ENCODE assay signal across 18 cellular contexts in the genomic region with DNA sequence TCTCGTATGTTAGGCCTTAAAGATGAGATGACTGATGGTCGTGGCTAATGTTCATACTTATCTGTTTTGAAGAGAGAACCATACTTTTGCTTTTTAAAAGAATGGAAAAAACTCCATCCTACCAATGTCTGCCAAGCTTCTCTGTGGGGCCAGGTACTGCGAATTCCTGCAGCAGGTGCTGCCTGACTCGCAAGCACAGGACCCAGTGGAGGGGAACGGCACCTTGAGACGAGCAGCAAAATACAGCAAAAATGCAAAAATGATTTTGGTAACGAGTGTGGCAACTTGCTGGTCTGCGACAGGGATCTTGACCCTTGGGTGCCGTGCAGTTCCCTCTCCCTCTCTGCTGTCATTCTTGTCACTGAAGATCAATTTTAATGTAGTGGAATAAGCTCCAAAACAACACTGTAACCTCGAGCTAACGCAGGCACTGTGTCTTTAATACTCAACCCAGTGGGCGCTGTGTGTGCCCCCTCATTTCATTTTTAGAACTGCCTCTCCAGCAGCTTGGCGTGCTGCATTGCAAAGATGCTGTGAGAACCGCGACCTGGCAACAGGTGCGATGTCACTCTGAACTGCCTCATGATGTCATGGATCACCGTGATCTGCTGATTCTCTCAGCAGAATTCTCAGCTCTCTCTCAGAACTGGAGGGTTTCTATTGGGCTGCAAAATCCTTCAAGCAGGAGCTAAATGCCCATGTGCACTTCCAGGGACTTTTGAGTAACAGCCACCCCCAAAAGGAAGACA. TPM values are rescaled to one million over a fixed set of nuclear protein-coding genes. Genes with fewer than 3 reads are reported as not detected.
DNase-seq lines count a peak whose midpoint lies in the region; FAIRE-seq and TF ChIP-seq lines count a peak whose summit lies in the region.
"Had no signal": no experiment of that assay in that cellular context is flagged by ENCODE, and none has a peak within 500 bp of the region (broad histone marks: within the 10 kb centered on the region; RNA-seq: fewer than 3 reads in every experiment).

No MANE protein-coding gene starts in this region.

- no peak for TF ChIP-seq EP300 in transverse colon (IDR thresholded peaks at IDR 0.05; ENCODE audit: low read depth)

- H3K27me3 ChIP-seq in OCI-LY3 (ENCODE audit: low read depth, low read length): no peaks in the 10 kb centered on the region
- no peaks in the 10 kb centered on the region for H3K27me3 ChIP-seq in neural progenitor cell
- H3K27me3 ChIP-seq in transverse colon: no peaks in the 10 kb centered on the region
- H3K27me3 ChIP-seq in Peyer's patch: no peaks in the 10 kb centered on the region
- H3K27me3 ChIP-seq: BLaER1 had no signal

- H3K36me3 ChIP-seq in OCI-LY3 (replicated peaks; ENCODE audit: low read depth, low read length): no peaks in the 10 kb centered on the region
- no peaks in the 10 kb centered on the region for H3K36me3 ChIP-seq in neural progenitor cell
- H3K36me3 ChIP-seq in transverse colon: no peaks in the 10 kb centered on the region
- peaks cover 0 to 3% (median 0%) of the 10 kb centered on the region in 3 donors for H3K36me3 ChIP-seq in Peyer's patch
- H3K36me3 ChIP-seq: BLaER1, HAP-1 had no signal

- peak overlapping the region; percentile 12; the same call in 1 of the 2 replicates for H3K4me2 ChIP-seq in OCI-LY3 (ENCODE audit: low read length)
- H3K4me2 ChIP-seq in neural progenitor cell: no peak overlapping the region
- H3K4me2 ChIP-seq: BLaER1 had no signal

- no peak overlapping the region for H3K9ac ChIP-seq in OCI-LY3 (ENCODE audit: low read length)
- H3K9ac ChIP-seq in neural progenitor cell: no peak overlapping the region
- H3K9ac ChIP-seq: BLaER1 had no signal

- no peak overlapping the region for H3K4me3 ChIP-seq in OCI-LY3 (ENCODE audit: low read length)
- H3K4me3 ChIP-seq in neural progenitor cell: no peak overlapping the region
- H3K4me3 ChIP-seq in transverse colon: no peak overlapping the region
- no peak overlapping the region for H3K4me3 ChIP-seq in Peyer's patch
- H3K4me3 ChIP-seq: BLaER1, HAP-1 had no signal

- H2AFZ ChIP-seq in OCI-LY3 (ENCODE audit: low read depth, low read length): no peak overlapping the region
- no peak overlapping the region for H2AFZ ChIP-seq in neural progenitor cell (replicated peaks)

- no peaks in the 10 kb centered on the region for H3K9me3 ChIP-seq in OCI-LY3 (ENCODE audit: insufficient read depth, low read length)
- no peaks in the 10 kb centered on the region for H3K9me3 ChIP-seq in neural progenitor cell (ENCODE audit: low read depth)
- no peaks in the 10 kb centered on the region for H3K9me3 ChIP-seq in transverse colon
- H3K9me3 ChIP-seq in Peyer's patch: no peaks in the 10 kb centered on the region
- H3K9me3 ChIP-seq: BLaER1, Caco-2, HAP-1 had no signal

- 84 to 90% methylated on average over 6 to 17 of the region's 17 CpGs for WGBS in transverse colon (ENCODE audit: low coverage in 1 of 2), 2 donors

- H3K4me1 ChIP-seq in OCI-LY3 (ENCODE audit: low read length) (peaks cover 7% of the 10 kb centered on the region), neural progenitor cell (no peaks in the 10 kb centered on the region), transverse colon (no peaks in the 10 kb centered on the region), Peyer's patch (no peaks in the 10 kb centered on the region)
- H3K4me1 ChIP-seq: Caco-2, HAP-1 had no signal

- peak; percentile 50 for FAIRE-seq in GM12891 (lab: Jason Lieb, UNC)
- FAIRE-seq: GM18507, H1, HTR-8/SVneo had no signal

- intact Hi-C loops in transverse colon (cut with DNase I; ENCODE audit: low total_unique reads): no loop called here

- TF ChIP-seq POLR2A in GM12891 (IDR thresholded peaks at IDR 0.05; ENCODE audit: low read depth, low read length) (no peak), transverse colon (IDR thresholded peaks at IDR 0.05) (no peak), Peyer's patch (IDR thresholded peaks at IDR 0.05) (no peak)

- H3K4me1 Mint-ChIP-seq in endothelial cell (ENCODE audit: unreplicated experiment) (peaks cover 9% of the 10 kb centered on the region), neural progenitor cell (peaks cover 6% of the 10 kb centered on the region)

- no peaks in the 10 kb centered on the region for H3F3A ChIP-seq in neural progenitor cell (ENCODE audit: low read depth)

- H3K27ac Mint-ChIP-seq in endothelial cell (ENCODE audit: unreplicated experiment) (peak overlapping the region; percentile 8), neural progenitor cell (peak overlapping the region; percentile 33)
- H3K27ac Mint-ChIP-seq: CD8-positive, alpha-beta memory T cell had no signal

- no peak overlapping the region for H3K4me3 Mint-ChIP-seq in endothelial cell (ENCODE audit: unreplicated experiment)
- H3K4me3 Mint-ChIP-seq in neural progenitor cell: no peak overlapping the region
- H3K4me3 Mint-ChIP-seq: CD8-positive, alpha-beta memory T cell had no signal

- no peaks in the 10 kb centered on the region for H4K20me1 ChIP-seq in OCI-LY3 (ENCODE audit: insufficient read depth, low read length)
- H4K20me1 ChIP-seq in neural progenitor cell (ENCODE audit: low read depth): no peaks in the 10 kb centered on the region
- H4K20me1 ChIP-seq: BLaER1 had no signal

- H3K27ac ChIP-seq in OCI-LY3 (ENCODE audit: low read length): no peak overlapping the region
- no peak overlapping the region for H3K27ac ChIP-seq in neural progenitor cell
- H3K27ac ChIP-seq in transverse colon: no peak overlapping the region
- H3K27ac ChIP-seq in Peyer's patch: no peak overlapping the region
- H3K27ac ChIP-seq: BLaER1 had no signal

- in situ Hi-C loops in transverse colon (cut with MboI; ENCODE audit: low pct_ligation_motif_present in 1 of 4, low pct_unique_long_range_greater_than_20kb in 1 of 4, low sequenced_read_pairs in 3 of 4): no loop called here

- H3K9me3 Mint-ChIP-seq in endothelial cell (ENCODE audit: unreplicated experiment) (no peaks in the 10 kb centered on the region), neural progenitor cell (no peaks in the 10 kb centered on the region)
- H3K9me3 Mint-ChIP-seq: CD8-positive, alpha-beta memory T cell had no signal

- peaks cover 47% of the 10 kb centered on the region for H3K36me3 Mint-ChIP-seq in endothelial cell (ENCODE audit: low read depth, unreplicated experiment)
- H3K36me3 Mint-ChIP-seq in neural progenitor cell: peaks cover 14% of the 10 kb centered on the region
- H3K36me3 Mint-ChIP-seq: CD8-positive, alpha-beta memory T cell had no signal

- DNase-seq in GM12891 (ENCODE audit: insufficient read length, low spot score): no peak
- DNase-seq in endothelial cell (ENCODE audit: low spot score): no peak
- no peak for DNase-seq in neural progenitor cell (ENCODE audit: low spot score)
- no peak for DNase-seq in transverse colon
- no peak for DNase-seq in GM19240 (ENCODE audit: insufficient read length, low spot score)
- DNase-seq in Peyer's patch: no peak
- DNase-seq: 8988T; AML-193; Caco-2; CD8-positive, alpha-beta memory T cell; DND-41; GF-D8 had no signal

- peaks cover 3% of the 10 kb centered on the region for H3K27me3 Mint-ChIP-seq in endothelial cell (ENCODE audit: unreplicated experiment)
- peaks cover 2% of the 10 kb centered on the region for H3K27me3 Mint-ChIP-seq in neural progenitor cell (ENCODE audit: insufficient read depth, low read depth)

- H3K79me2 ChIP-seq in OCI-LY3 (ENCODE audit: low read length) (no peaks in the 10 kb centered on the region), neural progenitor cell (ENCODE audit: low read depth) (no peaks in the 10 kb centered on the region)

- TF ChIP-seq CTCF in OCI-LY3 (IDR thresholded peaks at IDR 0.05; ENCODE audit: low read depth, low read length) (no peak), endothelial cell (IDR thresholded peaks at IDR 0.05; ENCODE audit: unreplicated experiment) (no peak), neural progenitor cell (IDR thresholded peaks at IDR 0.05) (no peak), transverse colon (IDR thresholded peaks at IDR 0.05) (no peak), Peyer's patch (IDR thresholded peaks at IDR 0.05) (no peak)

TF ChIP-seq in GM12891, 5 proteins besides CTCF, POLR2A, EP300 and RAD21:
- no peak for TF ChIP-seq TAF1 (IDR thresholded peaks at IDR 0.05; ENCODE audit: low read depth, low read length)
- TF ChIP-seq POU2F2 (IDR thresholded peaks at IDR 0.05; ENCODE audit: low read depth, low read length): no peak
- TF ChIP-seq POLR2AphosphoS5 (IDR thresholded peaks at IDR 0.05; ENCODE audit: low read depth, low read length): no peak
- TF ChIP-seq PAX5 (IDR thresholded peaks at IDR 0.05; ENCODE audit: insufficient read depth, low read length, severe bottlenecking): no peak
- TF ChIP-seq SPI1 (IDR thresholded peaks at IDR 0.05; ENCODE audit: low read depth, low read length): no peak

RNA-seq across cellular contexts. Expression of a gene that starts 51.6 kb away (rescaled TPM):
- 0.22 TPM for polyA plus RNA-seq in GM12891 (2012; ENCODE audit: low read depth, missing spikeins)
- total RNA-seq in endothelial cell (ENCODE audit: unreplicated experiment) (4.9 TPM), neural progenitor cell (ENCODE audit: low replicate concordance) (0.19 and 0.56 TPM in 2 replicates), transverse colon (1 to 10 TPM in 2 of 4 donors, under 1 TPM in 1, not detected in 1; 0.95 to 1.2 (median 1.2) TPM), Peyer's patch (1 to 10 TPM in 3 of 4 donors, not detected in 1; 1.1 to 1.5 (median 1.1) TPM)
